Comparison of ENCODE assay signal across 8 cellular contexts in genomic region chr11:69670158-69670845, GRCh38. TPM values are rescaled to one million over a fixed set of nuclear protein-coding genes. Genes with fewer than 3 reads are reported as not detected.
A peak's percentile ranks its signal among the peaks of the same experiment; 100 is the strongest.
DNase-seq lines count a peak whose midpoint lies in the region; ATAC-seq and TF ChIP-seq lines count a peak whose summit lies in the region.

No MANE protein-coding gene starts in this region.

- DNase-seq in GM04503 (ENCODE audit: low read depth): peak; percentile 32
- DNase-seq in NCI-H1105 treated with DMSO at 0.1 percent for 48 hours (lab: John Stamatoyannopoulos, UW): peak; percentile 83
- peak; percentile 40 to 80 for DNase-seq in SW 1271 (lab: John Stamatoyannopoulos, UW)
- DNase-seq in adrenal gland: peak; percentile 82 to 95 (median 90)
- peak; percentile 87 for DNase-seq in left ventricle myocardium inferior
- peak; percentile 65 for DNase-seq in renal cortical epithelial cell (ENCODE audit: low read depth)

- H3K36me3 ChIP-seq in adrenal gland (replicated peaks in 1 of 2) (peaks cover 0 to 48% of the 10 kb centered on the region in 2 donors), left ventricle myocardium inferior (peaks cover 66% of the 10 kb centered on the region)

- peaks cover 14 to 33% of the 10 kb centered on the region in 2 donors for H3K4me1 ChIP-seq in adrenal gland (replicated peaks in 1 of 2)
- H3K4me1 ChIP-seq in left ventricle myocardium inferior: peaks cover 40% of the 10 kb centered on the region

- ATAC-seq in HG03196 (IDR thresholded peaks at IDR 0.05; ENCODE audit: unreplicated experiment) (no peak), GM18519 (IDR thresholded peaks at IDR 0.05; ENCODE audit: low FRiP score, unreplicated experiment) (no peak)

- TF ChIP-seq CTCF in adrenal gland (IDR thresholded peaks at IDR 0.05) (peak; percentile 87 to 98 (median 94)), left ventricle myocardium inferior (IDR thresholded peaks at IDR 0.05; ENCODE audit: borderline replicate concordance) (peak; percentile 98)

- no peak for TF ChIP-seq POLR2A in adrenal gland (IDR thresholded peaks at IDR 0.05)

- intact Hi-C loops in adrenal gland (cut with DNase I) (no loop called here), left ventricle myocardium inferior (cut with micrococcal nuclease) (no loop called here)

- peak overlapping the region in 1 of 5 donors; percentile 17 for H3K27ac ChIP-seq in adrenal gland
- H3K27ac ChIP-seq in left ventricle myocardium inferior (replicated peaks): peak overlapping the region; percentile 63

- no peaks in the 10 kb centered on the region for H3K9me3 ChIP-seq in adrenal gland (replicated peaks in 1 of 3)
- H3K9me3 ChIP-seq in left ventricle myocardium inferior (replicated peaks): no peaks in the 10 kb centered on the region

- H3K4me3 ChIP-seq in adrenal gland (no peak overlapping the region), left ventricle myocardium inferior (no peak overlapping the region)

- H3K27me3 ChIP-seq in adrenal gland (no peaks in the 10 kb centered on the region), left ventricle myocardium inferior (ENCODE audit: low read depth) (no peaks in the 10 kb centered on the region)

- 27 to 32% (median 29%) methylated on average over 15 to 18 of the region's 18 CpGs for WGBS in adrenal gland, 4 donors

RNA-seq across cellular contexts. Expression of gene LTO1, which starts 4.9 kb away (rescaled TPM):
- 10 to 100 TPM; 10.9 to 41.3 (median 22.7) TPM for total RNA-seq in adrenal gland
- 10 to 100 TPM; 23.0 to 52.5 (median 38.4) TPM for polyA plus RNA-seq in adrenal gland
- 8.9 TPM for total RNA-seq in left ventricle myocardium inferior
- total RNA-seq in renal cortical epithelial cell: 11.5 and 17.1 TPM in 2 replicates

RNA-seq across cellular contexts. Expression of gene CCND1, which starts 29.3 kb away (rescaled TPM):
- total RNA-seq in adrenal gland (100 to 1,000 TPM in 4 of 8 donors, 10 to 100 TPM in 4; 74.3 to 149 (median 103) TPM), left ventricle myocardium inferior (160 TPM), renal cortical epithelial cell (225 and 668 TPM in 2 replicates)
- 10 to 100 TPM; 12.1 to 42.9 (median 29.5) TPM for polyA plus RNA-seq in adrenal gland

RNA-seq across cellular contexts. Expression of gene FGF19, which starts 33.5 kb away (rescaled TPM):
- total RNA-seq in adrenal gland (not detected), left ventricle myocardium inferior (not detected), renal cortical epithelial cell (not detected in 2 replicates)
- not detected for polyA plus RNA-seq in adrenal gland

Comparison
In these comparisons a context has a peak if more than half of its experiments do, and no peak if none do; other contexts are left out.
1. DNase-seq: peak in every context shown above with its lines; median percentile 90 in adrenal gland; 87 in left ventricle myocardium inferior; 83 in NCI-H1105 treated with DMSO at 0.1 percent for 48 hours; 65 in renal cortical epithelial cell; 60 in SW 1271; 32 in GM04503.